1 cellular context compared by ENCODE assay signal in genomic region chr2:224136394-224136793, GRCh38.
TF ChIP-seq lines count a peak whose summit lies in the region.

No MANE protein-coding gene starts in this region.

TF ChIP-seq in WTC11, 78 proteins besides CTCF, POLR2A, EP300 and RAD21 (continued from another document):
- TF ChIP-seq AFF4 (CRISPR knock-in tag; IDR thresholded peaks at IDR 0.05; ENCODE audit: borderline replicate concordance), result no peak
- no peak for TF ChIP-seq CBFB (CRISPR knock-in tag; IDR thresholded peaks at IDR 0.05; ENCODE audit: low read depth)
- no peak for TF ChIP-seq FOXP4 (CRISPR knock-in tag; IDR thresholded peaks at IDR 0.05)
- TF ChIP-seq ZNF416 (CRISPR knock-in tag; IDR thresholded peaks at IDR 0.05), result no peak
- TF ChIP-seq ZNF138 (CRISPR knock-in tag; conservative IDR thresholded peaks at IDR 0.05), result no peak
- TF ChIP-seq SP1 (CRISPR knock-in tag; conservative IDR thresholded peaks at IDR 0.05), result no peak
- TF ChIP-seq NFE2L1 (CRISPR knock-in tag; IDR thresholded peaks at IDR 0.05), result no peak
- no peak for TF ChIP-seq MYBL2 (CRISPR knock-in tag; IDR thresholded peaks at IDR 0.05)
